Comparison of ENCODE assay signal across 12 cellular contexts in genomic region chr7:55509322-55509721, GRCh38.
DNase-seq lines count a peak whose midpoint lies in the region; ATAC-seq and TF ChIP-seq lines count a peak whose summit lies in the region.
"Had no signal": no experiment of that assay in that cellular context is flagged by ENCODE, and none has a peak within 500 bp of the region (broad histone marks: within the 10 kb centered on the region; RNA-seq: fewer than 3 reads in every experiment).

No MANE protein-coding gene starts in this region.

- no peaks in the 10 kb centered on the region for H3K27me3 ChIP-seq in psoas muscle (ENCODE audit: insufficient read depth in 3 of 3, low read length in 2 of 3)
- H3K27me3 ChIP-seq: BLaER1 had no signal

- peak overlapping the region; percentile 39 for H3K27ac ChIP-seq in psoas muscle
- H3K27ac ChIP-seq: BLaER1 had no signal

- H3K27me3 Mint-ChIP-seq in activated naive CD4-positive, alpha-beta T cell treated with anti-CD3 and anti-CD28 coated beads for 36 hours (ENCODE audit: low read depth), result no peaks in the 10 kb centered on the region
- H3K27me3 Mint-ChIP-seq in activated T-helper 17 cell treated with anti-CD3 and anti-CD28 coated beads, Interleukin-2, amount 50 U/mL, for 72 hours, result no peaks in the 10 kb centered on the region

- CTCF ChIA-PET in activated naive CD4-positive, alpha-beta T cell treated with anti-CD3 and anti-CD28 coated beads for 36 hours (lab: Charles Lee), result interaction anchor here (1.8 to 2.9 kb wide), 5 partner anchors 14 to 84 kb away, joined by 5 to 16 read pairs (median 8); no protein-coding TSS in a partner anchor

- peaks cover 89% of the 10 kb centered on the region for H3K4me1 Mint-ChIP-seq in activated naive CD4-positive, alpha-beta T cell treated with anti-CD3 and anti-CD28 coated beads for 36 hours (ENCODE audit: low read depth)
- H3K4me1 Mint-ChIP-seq in activated T-helper 17 cell treated with anti-CD3 and anti-CD28 coated beads, Interleukin-2, amount 50 U/mL, for 72 hours, result peaks cover 28% of the 10 kb centered on the region

- ATAC-seq in HG02798 (IDR thresholded peaks at IDR 0.05; ENCODE audit: poor library complexity, unreplicated experiment) (peak; percentile 6), psoas muscle (peak; percentile 26 to 63 (median 58))
- peak; percentile 2 for ATAC-seq in activated T-helper 17 cell treated with anti-CD3 and anti-CD28 coated beads, Interleukin-2, amount 50 U/mL, for 72 hours (replicated peaks)

- peak overlapping the region; percentile 85 for H3K27ac Mint-ChIP-seq in activated naive CD4-positive, alpha-beta T cell treated with anti-CD3 and anti-CD28 coated beads for 36 hours
- peak overlapping the region; percentile 29 for H3K27ac Mint-ChIP-seq in activated T-helper 17 cell treated with anti-CD3 and anti-CD28 coated beads, Interleukin-2, amount 50 U/mL, for 72 hours

- no peak for TF ChIP-seq CTCF in psoas muscle (IDR thresholded peaks at IDR 0.05)

- H3K4me1 ChIP-seq in psoas muscle, result peaks cover 45% of the 10 kb centered on the region

- intact Hi-C loops in activated naive CD4-positive, alpha-beta T cell treated with anti-CD3 and anti-CD28 coated beads for 36 hours (cut with micrococcal nuclease), result loop anchor here (5.0 kb wide), 1 partner anchor 77 kb away; no protein-coding TSS in a partner anchor
- intact Hi-C loops in psoas muscle (cut with DNase I), result no loop called here

- H3K4me3 ChIP-seq in psoas muscle, result no peak overlapping the region
- H3K4me3 ChIP-seq: BLaER1 had no signal

- H3K4me3 Mint-ChIP-seq in activated naive CD4-positive, alpha-beta T cell treated with anti-CD3 and anti-CD28 coated beads for 36 hours, result no peak overlapping the region
- peak overlapping the region; percentile 5 for H3K4me3 Mint-ChIP-seq in activated T-helper 17 cell treated with anti-CD3 and anti-CD28 coated beads, Interleukin-2, amount 50 U/mL, for 72 hours

- H3K9me3 Mint-ChIP-seq in activated naive CD4-positive, alpha-beta T cell treated with anti-CD3 and anti-CD28 coated beads for 36 hours, result no peaks in the 10 kb centered on the region
- no peaks in the 10 kb centered on the region for H3K9me3 Mint-ChIP-seq in activated T-helper 17 cell treated with anti-CD3 and anti-CD28 coated beads, Interleukin-2, amount 50 U/mL, for 72 hours

- 14 to 20% (median 18%) methylated on average over 1 of the region's 1 CpG for WGBS in psoas muscle, 3 donors

- peak; percentile 36 for DNase-seq in activated naive CD4-positive, alpha-beta T cell treated with anti-CD3 and anti-CD28 coated beads for 36 hours
- no peak for DNase-seq in activated naive CD4-positive, alpha-beta T cell (lab: John Stamatoyannopoulos, UW)
- DNase-seq in psoas muscle, result no peak
- DNase-seq in ecto neural progenitor cell (ENCODE audit: low spot score), result no peak
- no peak for DNase-seq in DMS53 (lab: John Stamatoyannopoulos, UW)
- no peak for DNase-seq in NCI-H2227 (lab: John Stamatoyannopoulos, UW; ENCODE audit: unreplicated experiment)
- DNase-seq: GOT3, left cardiac atrium, NCI-H1694 had no signal

- H3K36me3 ChIP-seq in psoas muscle (ENCODE audit: insufficient read depth in 1 of 2, low read depth in 1 of 2), result no peaks in the 10 kb centered on the region

- H3K9me3 ChIP-seq in psoas muscle, result no peaks in the 10 kb centered on the region
- H3K9me3 ChIP-seq: BLaER1 had no signal

- H3K36me3 Mint-ChIP-seq in activated naive CD4-positive, alpha-beta T cell treated with anti-CD3 and anti-CD28 coated beads for 36 hours (ENCODE audit: low read depth), result peaks cover 50% of the 10 kb centered on the region
- H3K36me3 Mint-ChIP-seq in activated T-helper 17 cell treated with anti-CD3 and anti-CD28 coated beads, Interleukin-2, amount 50 U/mL, for 72 hours (ENCODE audit: low read depth), result peaks cover 52% of the 10 kb centered on the region

Comparison
In these comparisons a context has a peak if more than half of its experiments do, and no peak if none do; other contexts are left out.
1. ATAC-seq: peak in every context shown above with its lines; median percentile 58 in psoas muscle; 6 in HG02798; 2 in activated T-helper 17 cell treated with anti-CD3 and anti-CD28 coated beads, Interleukin-2, amount 50 U/mL, for 72 hours.